ENCODE assay signal across 14 cellular contexts in the genomic region with DNA sequence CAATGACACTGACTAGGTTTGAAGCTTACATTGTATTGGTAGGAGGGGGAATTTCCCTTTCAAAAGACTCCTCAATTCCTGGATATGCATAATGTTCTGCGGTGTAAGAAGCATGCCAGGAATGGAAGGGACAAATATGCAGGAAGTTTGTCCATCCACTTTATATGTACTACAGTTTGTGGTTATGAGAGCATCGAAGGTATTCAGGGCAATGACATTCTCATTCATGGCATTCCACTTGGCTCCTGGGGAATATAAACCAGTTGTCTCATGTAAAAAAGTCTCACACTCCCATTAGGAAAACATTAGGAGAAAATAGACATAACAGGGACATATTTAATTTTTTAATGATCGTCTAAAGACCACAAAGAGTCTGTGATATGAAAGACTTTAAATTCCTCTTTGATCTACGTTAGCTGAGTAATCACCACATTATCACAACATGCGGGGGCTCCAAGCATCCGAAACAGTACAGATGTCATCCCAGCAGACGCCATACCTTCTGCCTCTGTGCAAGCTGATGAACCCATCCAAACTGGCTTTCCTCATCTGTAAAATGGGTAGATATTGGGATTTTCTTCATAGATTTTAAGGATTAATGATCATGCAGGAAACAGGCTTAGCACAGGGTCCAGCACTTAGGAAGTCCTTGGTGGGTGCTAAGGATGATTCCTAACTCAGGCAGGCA.
DNase-seq lines count a peak whose midpoint lies in the region; ATAC-seq, FAIRE-seq and TF ChIP-seq lines count a peak whose summit lies in the region.
"Had no signal": no experiment of that assay in that cellular context is flagged by ENCODE, and none has a peak within 500 bp of the region (broad histone marks: within the 10 kb centered on the region; RNA-seq: fewer than 3 reads in every experiment).

No MANE protein-coding gene starts in this region.

- H3K9me3 ChIP-seq in mammary epithelial cell (replicated peaks; ENCODE audit: insufficient read depth, low read length) (no peaks in the 10 kb centered on the region), lower lobe of right lung (no peaks in the 10 kb centered on the region)

- H2AFZ ChIP-seq in mammary epithelial cell (ENCODE audit: low read depth, low read length) = peak overlapping the region; percentile 23
- H2AFZ ChIP-seq: parathyroid adenoma had no signal

- FAIRE-seq in HTR-8/SVneo (lab: Jason Lieb, UNC) = peak; percentile 90

- in situ Hi-C loops in mammary epithelial cell (cut with MboI; ENCODE audit: low sequenced_read_pairs in 2 of 2) = no loop called here

- H3K4me2 ChIP-seq in mammary epithelial cell (ENCODE audit: insufficient read depth, low read depth, low read length) = peak overlapping the region; percentile 42

- TSS peak; percentile 84 for BruUV-seq in mammary epithelial cell (replicated peaks; lab: Mats Ljungman, UMichigan)

- no peaks in the 10 kb centered on the region for H4K20me1 ChIP-seq in mammary epithelial cell (ENCODE audit: insufficient read depth, low read length)

- intact Hi-C loops in mammary epithelial cell (cut with micrococcal nuclease) (loop anchor here (2.0 to 10.0 kb wide), 3 partner anchors 79 to 323 kb away; no protein-coding TSS in a partner anchor), lower lobe of right lung (cut with DNase I) (no loop called here)

- CTCF ChIA-PET in mammary epithelial cell (lab: Charles Lee; ENCODE audit: low non-redundant PET) = no interaction called here

- ATAC-seq in lower lobe of right lung (peak; percentile 90 to 93), HG03460 (IDR thresholded peaks at IDR 0.05; ENCODE audit: unreplicated experiment) (no peak)
- ATAC-seq: left lobe of liver had no signal

- no peak overlapping the region for H3K9ac ChIP-seq in mammary epithelial cell (ENCODE audit: insufficient read depth, low read length)
- H3K9ac ChIP-seq: parathyroid adenoma had no signal

- TF ChIP-seq CTCF in mammary epithelial cell (conservative IDR thresholded peaks at IDR 0.05 in 1 of 2, IDR thresholded peaks at IDR 0.05 in 1 of 2; ENCODE audit: extremely low read depth in 1 of 2, insufficient read depth in 1 of 2, low read depth in 1 of 2, low read length in 2 of 2) (no peak), lower lobe of right lung (IDR thresholded peaks at IDR 0.05) (no peak)

- dilution Hi-C loops in mammary epithelial cell (cut with HindIII; ENCODE audit: low sequenced_read_pairs) = no loop called here

- DNase-seq in AG08396 (ENCODE audit: low spot score) (peak; percentile 72), HTR-8/SVneo (ENCODE audit: insufficient read length, low spot score) (peak; percentile 73), mammary epithelial cell (peak; percentile 83), lower lobe of right lung (no peak), HPDE6-E6E7 (ENCODE audit: extremely low spot score) (no peak), NCI-H2196 (lab: John Stamatoyannopoulos, UW; ENCODE audit: unreplicated experiment) (no peak), GDM1 (lab: John Stamatoyannopoulos, UW) (no peak)
- DNase-seq: foreskin melanocyte, NCI-H2227 treated with DMSO at 0.1 percent for 48 hours, RPMI8226 had no signal

- H3K4me3 ChIP-seq in mammary epithelial cell (replicated peaks in 1 of 3; ENCODE audit: insufficient read depth in 1 of 3, low read depth in 2 of 3, low read length in 3 of 3) = no peak overlapping the region
- no peak overlapping the region for H3K4me3 ChIP-seq in lower lobe of right lung

- H3K4me1 ChIP-seq in mammary epithelial cell (ENCODE audit: insufficient read depth, low read length) (peaks cover 39% of the 10 kb centered on the region), lower lobe of right lung (no peaks in the 10 kb centered on the region)
- H3K4me1 ChIP-seq: parathyroid adenoma had no signal

- H3K27ac ChIP-seq in mammary epithelial cell (ENCODE audit: insufficient read depth, low read depth, low read length) = peak overlapping the region; percentile 87
- H3K27ac ChIP-seq in lower lobe of right lung = no peak overlapping the region
- H3K27ac ChIP-seq: C4-2B, parathyroid adenoma had no signal

- no peaks in the 10 kb centered on the region for H3K79me2 ChIP-seq in mammary epithelial cell (ENCODE audit: insufficient read depth, low read length)
- H3K79me2 ChIP-seq: parathyroid adenoma had no signal

- 44% methylated on average over 7 of the region's 7 CpGs for WGBS in mammary epithelial cell (ENCODE audit: low coverage, missing lambda C conversion rate)

- no peaks in the 10 kb centered on the region for H3K36me3 ChIP-seq in mammary epithelial cell (ENCODE audit: insufficient read depth, low read length)
- H3K36me3 ChIP-seq in lower lobe of right lung = no peaks in the 10 kb centered on the region

- H3K27me3 ChIP-seq in mammary epithelial cell (ENCODE audit: insufficient read depth, low read length) = no peaks in the 10 kb centered on the region
- H3K27me3 ChIP-seq in lower lobe of right lung (ENCODE audit: low read depth) = no peaks in the 10 kb centered on the region

Comparison
In these comparisons a context has a peak if more than half of its experiments do, and no peak if none do; other contexts are left out.
1. DNase-seq: peak in AG08396 (single experiment), HTR-8/SVneo (single experiment) and mammary epithelial cell (single experiment); none in lower lobe of right lung (single experiment), HPDE6-E6E7 (single experiment), NCI-H2196 (single experiment) and GDM1 (single experiment).